In genomic region chr2:160407393-160408204, GRCh38 we compare ENCODE assay signal across 7 cellular contexts.
DNase-seq lines count a peak whose midpoint lies in the region; ATAC-seq and TF ChIP-seq lines count a peak whose summit lies in the region.

No MANE protein-coding gene starts in this region.

- H3K4me3 ChIP-seq in HFF-Myc (replicated peaks; ENCODE audit: low read depth, low read length) (peak overlapping the region; percentile 72), NB4 (ENCODE audit: low read depth, low read length) (peak overlapping the region; percentile 84), mesenchymal stem cell (ENCODE audit: insufficient read depth in 1 of 2, low read depth in 1 of 2, low read length in 2 of 2) (peak overlapping the region; percentile 87 to 97)

- peak overlapping the region; percentile 82 for H2BK15ac ChIP-seq in mesenchymal stem cell (ENCODE audit: low read depth, poor library complexity, severe bottlenecking)

- peak overlapping the region in 1 of 2 experiments; percentile 85 for H3K23ac ChIP-seq in mesenchymal stem cell (ENCODE audit: low read length in 2 of 2)

- WGBS in mesenchymal stem cell = 1% methylated on average over 37 of the region's 121 CpGs

- H3K14ac ChIP-seq in mesenchymal stem cell (ENCODE audit: low read length in 2 of 2) = peak overlapping the region in 1 of 2 experiments; percentile 96

- TF ChIP-seq CTCF in HFF-Myc (IDR thresholded peaks at IDR 0.05; ENCODE audit: low read depth, low read length, missing control alignments) (no peak), NB4 (IDR thresholded peaks at IDR 0.05; ENCODE audit: low read depth, low read length) (no peak)

- H3K4me1 ChIP-seq in mesenchymal stem cell (ENCODE audit: control insufficient read depth, insufficient read depth, low read depth, low read length) = peaks cover 9% of the 10 kb centered on the region

- H3K27me3 ChIP-seq in mesenchymal stem cell (ENCODE audit: control insufficient read depth in 1 of 2, insufficient read depth in 1 of 2, low read length in 2 of 2) = no peaks in the 10 kb centered on the region

- peak overlapping the region; percentile 95 for H4K91ac ChIP-seq in mesenchymal stem cell (ENCODE audit: low read length)

- H3K36me3 ChIP-seq in mesenchymal stem cell (ENCODE audit: control insufficient read depth in 1 of 2, insufficient read depth in 2 of 2, low read depth in 1 of 2, low read length in 2 of 2) = peaks cover 0 to 15% of the 10 kb centered on the region in 2 experiments

- no peaks in the 10 kb centered on the region for H3K9me3 ChIP-seq in mesenchymal stem cell (ENCODE audit: control insufficient read depth, low read length)

- peak overlapping the region; percentile 94 to 95 for H3K4ac ChIP-seq in mesenchymal stem cell (ENCODE audit: low read depth in 1 of 2, low read length in 2 of 2)

- H4K8ac ChIP-seq in mesenchymal stem cell (ENCODE audit: low read length) = peak overlapping the region; percentile 88

- peak overlapping the region; percentile 69 for H3K4me2 ChIP-seq in mesenchymal stem cell (ENCODE audit: low read length, poor library complexity, severe bottlenecking)

- TF ChIP-seq POLR2A in NB4 (IDR thresholded peaks at IDR 0.05; ENCODE audit: extremely low read depth, insufficient read length) = peak; percentile 22

- H2BK5ac ChIP-seq in mesenchymal stem cell (ENCODE audit: low read depth, low read length, poor library complexity, severe bottlenecking) = peak overlapping the region; percentile 70

- DNase-seq in HFF-Myc (ENCODE audit: extremely low read depth, low read depth) (no peak), NB4 (ENCODE audit: low read depth) (peak; percentile 79), mesenchymal stem cell (peak; percentile 62)
- peak; percentile 42 to 51 for DNase-seq in activated CD4-positive, alpha-beta T cell treated with anti-CD3 and anti-CD28 coated beads, Interleukin-2, amount 50 U/mL, for 48 hours
- DNase-seq in effector CD4-positive, alpha-beta T cell = peak; percentile 48
- DNase-seq in stimulated activated CD8-positive, alpha-beta memory T cell treated with anti-CD3 and anti-CD28 coated beads, Interleukin-7, amount 100 ng/mL, for 1 hour (ENCODE audit: low read depth in 2 of 2) = peak; percentile 27 to 29

- peak overlapping the region; percentile 93 to 96 for H3K18ac ChIP-seq in mesenchymal stem cell (ENCODE audit: low read depth in 1 of 2, low read length in 2 of 2)

- peak overlapping the region; percentile 62 for H2AFZ ChIP-seq in mesenchymal stem cell (ENCODE audit: low read depth, low read length)

- peak overlapping the region; percentile 95 for H2BK120ac ChIP-seq in mesenchymal stem cell (ENCODE audit: low read depth, low read length)

- H3K27ac ChIP-seq in mesenchymal stem cell (ENCODE audit: low read length, poor library complexity, severe bottlenecking) = peak overlapping the region; percentile 92

- peak; percentile 63 for ATAC-seq in GM18498 (IDR thresholded peaks at IDR 0.05; ENCODE audit: unreplicated experiment)

- peak overlapping the region; percentile 45 to 90 for H2BK12ac ChIP-seq in mesenchymal stem cell (ENCODE audit: low read length in 2 of 2)

- H3K79me1 ChIP-seq in mesenchymal stem cell (replicated peaks; ENCODE audit: low read length, poor library complexity, severe bottlenecking) = peaks cover 1% of the 10 kb centered on the region

- peak overlapping the region; percentile 98 for H3K9ac ChIP-seq in mesenchymal stem cell (ENCODE audit: low read length)

- H2AK5ac ChIP-seq in mesenchymal stem cell (ENCODE audit: low read length, severe bottlenecking) = no peak overlapping the region
